25 cellular contexts compared by ENCODE assay signal in the genomic region with DNA sequence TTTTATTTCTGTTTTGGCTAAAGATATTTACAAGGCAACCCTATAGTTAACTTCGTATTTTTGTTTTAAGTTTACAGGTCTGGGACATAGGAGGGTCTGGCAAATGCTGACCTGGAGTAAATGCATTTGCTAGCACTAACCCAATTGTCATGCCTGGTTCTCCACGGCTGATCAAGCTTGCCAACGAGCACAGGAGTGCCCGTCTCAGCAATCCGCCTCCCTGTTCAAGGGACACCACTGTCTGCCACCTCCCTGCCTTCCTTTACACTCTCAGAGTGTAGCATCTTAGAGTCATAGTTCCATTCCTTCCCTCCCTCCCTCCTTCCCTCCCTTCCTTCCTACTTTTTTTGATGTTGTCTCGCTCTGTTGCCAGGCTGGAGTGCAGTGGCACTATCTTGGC.
"Had no signal": no experiment of that assay in that cellular context is flagged by ENCODE, and none has a peak within 500 bp of the region (broad histone marks: within the 10 kb centered on the region; RNA-seq: fewer than 3 reads in every experiment).

No MANE protein-coding gene starts in this region.

- H3K9me3 ChIP-seq: heart right ventricle, left lung, pancreas, psoas muscle, right lobe of liver, transverse colon, upper lobe of left lung had no signal

- ATAC-seq: left cardiac atrium; left lung; natural killer cell; pancreas; psoas muscle; right lobe of liver; stimulated activated memory B cell treated with anti-CD40 and anti-IgM and Interleukin-4, amounts not matched to agents 10 μg/mL and 1 μg/mL and 100 μg/mL, for 72 hours; stimulated activated naive CD8-positive, alpha-beta T cell treated with anti-CD3 and anti-CD28 coated beads, Interleukin-15, amount 100 ng/mL, for 72 hours had no signal

- H3K4me1 ChIP-seq: left lung, psoas muscle had no signal

- H3K27me3 ChIP-seq: heart right ventricle, hepatocyte, left lung, pancreas, right lobe of liver, transverse colon, upper lobe of left lung had no signal

- H3K27ac ChIP-seq: hepatocyte, left lung, pancreas, psoas muscle, right lobe of liver, upper lobe of left lung had no signal

- H3K4me3 ChIP-seq: heart right ventricle, hepatocyte, left lung, lung, pancreas, psoas muscle, right lobe of liver, smooth muscle cell, transverse colon, upper lobe of left lung had no signal

- FAIRE-seq: keratinocyte, pancreas had no signal

- DNase-seq: heart right ventricle; kidney glomerular epithelial cell; left cardiac atrium; left lung; mesendoderm; naive B cell; natural killer cell; nucleus accumbens; pancreas; psoas muscle; right lobe of liver; stimulated activated CD4-positive, alpha-beta T cell treated with anti-CD3 and anti-CD28 coated beads, Interleukin-1b, Interleukin-23, amount 100 ng/mL, for 48 hours; stimulated activated CD4-positive, alpha-beta T cell treated with anti-CD3 and anti-CD28 coated beads, Interleukin-2, amount 100 ng/mL, for 48 hours; stimulated activated CD4-positive, alpha-beta T cell treated with anti-CD3 and anti-CD28 coated beads, Interleukin-4, amount 100 ng/mL, for 4 hours; stimulated activated CD8-positive, alpha-beta memory T cell treated with anti-CD3 and anti-CD28 coated beads, Interleukin-4, amount 100 ng/mL, for 48 hours; stimulated activated naive CD4-positive, alpha-beta T cell treated with Interleukin-2 at 50 U/mL for 16 hours; stimulated activated naive CD8-positive, alpha-beta T cell treated with anti-CD3 and anti-CD28 coated beads, Interleukin-15, amount 100 ng/mL, for 72 hours; substantia nigra; transverse colon; upper lobe of left lung had no signal

- H3K36me3 ChIP-seq: pancreas, right lobe of liver, transverse colon, upper lobe of left lung had no signal
